ENCODE assay signal across 15 cellular contexts in the genomic region with DNA sequence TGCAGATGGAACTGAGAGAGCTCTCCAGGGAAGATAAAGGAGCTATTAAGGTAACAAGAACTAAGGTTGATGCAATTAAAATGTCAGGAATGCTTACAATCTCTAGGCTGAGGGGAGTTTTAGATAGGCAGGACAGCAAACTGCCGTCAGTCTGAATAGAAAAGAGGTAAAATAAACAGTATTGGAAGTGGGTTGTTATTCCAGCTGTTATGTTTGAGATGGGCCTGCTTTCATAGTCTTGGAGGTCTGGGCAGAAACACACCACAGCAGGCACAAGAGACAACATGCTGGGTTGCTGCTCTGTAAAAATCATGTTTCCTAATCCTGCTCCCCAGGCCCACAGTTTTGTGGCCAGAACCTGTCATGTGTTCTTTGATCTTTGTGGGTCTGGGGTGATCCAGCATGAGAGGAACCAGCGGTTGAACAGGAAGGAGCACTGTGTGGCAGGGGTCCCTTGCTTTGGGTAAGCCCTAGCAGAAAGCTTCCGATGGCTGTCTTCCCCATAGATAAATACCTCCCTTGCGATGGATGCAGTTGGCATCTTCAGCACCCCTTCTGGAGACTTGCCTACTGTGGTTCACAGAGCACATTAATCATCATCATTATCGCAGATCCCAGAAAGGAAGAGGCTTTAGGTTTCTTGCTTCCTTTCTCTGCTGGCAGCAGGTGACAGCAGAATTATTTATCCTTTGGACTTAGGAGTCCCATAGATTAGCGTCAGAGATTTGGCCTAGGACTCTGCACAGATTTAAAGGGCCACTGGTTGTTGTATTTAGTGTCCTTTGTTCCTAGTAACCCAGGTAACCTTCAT.
DNase-seq lines count a peak whose midpoint lies in the region; FAIRE-seq and TF ChIP-seq lines count a peak whose summit lies in the region.
"Had no signal": no experiment of that assay in that cellular context is flagged by ENCODE, and none has a peak within 500 bp of the region (broad histone marks: within the 10 kb centered on the region; RNA-seq: fewer than 3 reads in every experiment).

No MANE protein-coding gene starts in this region.

- CTCF ChIA-PET in endothelial cell of umbilical vein (lab: Charles Lee), result interaction anchor here (0.7 to 1.4 kb wide), 4 partner anchors 10 to 155 kb away, joined by 3 to 5 read pairs (median 4); no protein-coding TSS in a partner anchor

- FAIRE-seq in RCC 7860 (lab: Jason Lieb, UNC), result peak; percentile 34
- no peak for FAIRE-seq in endothelial cell of umbilical vein (lab: Jason Lieb, UNC)
- FAIRE-seq: colon had no signal

- no peak overlapping the region for H3K4me2 ChIP-seq in endothelial cell of umbilical vein (ENCODE audit: insufficient read depth, low read length)
- H3K4me2 ChIP-seq: smooth muscle cell had no signal

- no peaks in the 10 kb centered on the region for H3K9me3 Mint-ChIP-seq in activated naive CD8-positive, alpha-beta T cell (ENCODE audit: low read depth)
- no peaks in the 10 kb centered on the region for H3K9me3 Mint-ChIP-seq in activated naive CD8-positive, alpha-beta T cell treated with anti-CD3 and anti-CD28 coated beads for 36 hours
- H3K9me3 Mint-ChIP-seq: activated T-helper 1 cell treated with anti-CD3 and anti-CD28 coated beads, Interleukin-12 subunit alpha, Interleukin-12 subunit beta, Interleukin-2, Interleukin-4 antibody, amounts not matched to agents 30 ng/mL and 10 ng/mL and 1 ng/mL, durations not matched to agents 14 hours and 24 hours and 36 hours; nephron had no signal

- H3K9me1 ChIP-seq in endothelial cell of umbilical vein (replicated peaks; ENCODE audit: control insufficient read depth, extremely low read depth, insufficient read depth, low read length), result no peaks in the 10 kb centered on the region

- H3K27me3 ChIP-seq in endothelial cell of umbilical vein (ENCODE audit: control insufficient read depth in 2 of 2, insufficient read depth in 2 of 2, low read length in 2 of 2) (no peaks in the 10 kb centered on the region), esophagus squamous epithelium (no peaks in the 10 kb centered on the region), adrenal gland (no peaks in the 10 kb centered on the region)
- H3K27me3 ChIP-seq: SJSA1 had no signal

- peak overlapping the region; percentile 33 for H3K4me3 Mint-ChIP-seq in activated naive CD8-positive, alpha-beta T cell
- H3K4me3 Mint-ChIP-seq in activated naive CD8-positive, alpha-beta T cell treated with anti-CD3 and anti-CD28 coated beads for 36 hours, result no peak overlapping the region
- H3K4me3 Mint-ChIP-seq: activated T-helper 1 cell treated with anti-CD3 and anti-CD28 coated beads, Interleukin-12 subunit alpha, Interleukin-12 subunit beta, Interleukin-2, Interleukin-4 antibody, amounts not matched to agents 30 ng/mL and 10 ng/mL and 1 ng/mL, durations not matched to agents 14 hours and 24 hours and 36 hours; nephron had no signal

- no peaks in the 10 kb centered on the region for H3K9me3 ChIP-seq in endothelial cell of umbilical vein (replicated peaks; ENCODE audit: control insufficient read depth, insufficient read depth, low read length)
- H3K9me3 ChIP-seq in esophagus squamous epithelium, result no peaks in the 10 kb centered on the region
- no peaks in the 10 kb centered on the region for H3K9me3 ChIP-seq in adrenal gland (replicated peaks in 1 of 3)
- H3K9me3 ChIP-seq: SJSA1 had no signal

- H3K4me1 Mint-ChIP-seq in activated naive CD8-positive, alpha-beta T cell (ENCODE audit: low read depth), result peaks cover 15% of the 10 kb centered on the region
- peaks cover 14% of the 10 kb centered on the region for H3K4me1 Mint-ChIP-seq in activated naive CD8-positive, alpha-beta T cell treated with anti-CD3 and anti-CD28 coated beads for 36 hours

- no peaks in the 10 kb centered on the region for H4K20me1 ChIP-seq in endothelial cell of umbilical vein (replicated peaks; ENCODE audit: control insufficient read depth, extremely low read depth, insufficient read depth, low read length)

- intact Hi-C loops in endothelial cell of umbilical vein (cut with micrococcal nuclease) (no loop called here), esophagus squamous epithelium (cut with DNase I) (no loop called here), adrenal gland (cut with DNase I) (no loop called here)

- H3K79me2 ChIP-seq in endothelial cell of umbilical vein (ENCODE audit: control insufficient read depth, insufficient read depth, low read length), result no peaks in the 10 kb centered on the region

- no peaks in the 10 kb centered on the region for H3K27me3 Mint-ChIP-seq in activated naive CD8-positive, alpha-beta T cell
- H3K27me3 Mint-ChIP-seq in activated naive CD8-positive, alpha-beta T cell treated with anti-CD3 and anti-CD28 coated beads for 36 hours, result no peaks in the 10 kb centered on the region

- POLR2A ChIA-PET in endothelial cell of umbilical vein (lab: Charles Lee), result no interaction called here

- H3K27ac ChIP-seq in endothelial cell of umbilical vein (ENCODE audit: insufficient read depth, low read depth, low read length), result no peak overlapping the region
- peak overlapping the region; percentile 30 for H3K27ac ChIP-seq in substantia nigra (ENCODE audit: low read depth, low read length, poor library complexity, severe bottlenecking)
- H3K27ac ChIP-seq in esophagus squamous epithelium, result no peak overlapping the region
- H3K27ac ChIP-seq in adrenal gland, result no peak overlapping the region
- H3K27ac ChIP-seq: SJSA1 had no signal

- dilution Hi-C loops in endothelial cell of umbilical vein (cut with MboI; ENCODE audit: extremely low pct_ligation_motif_present, low sequenced_read_pairs), result no loop called here

- no peak overlapping the region for H3K27ac Mint-ChIP-seq in activated naive CD8-positive, alpha-beta T cell
- H3K27ac Mint-ChIP-seq in activated naive CD8-positive, alpha-beta T cell treated with anti-CD3 and anti-CD28 coated beads for 36 hours, result no peak overlapping the region
- H3K27ac Mint-ChIP-seq: activated T-helper 1 cell treated with anti-CD3 and anti-CD28 coated beads, Interleukin-12 subunit alpha, Interleukin-12 subunit beta, Interleukin-2, Interleukin-4 antibody, amounts not matched to agents 30 ng/mL and 10 ng/mL and 1 ng/mL, durations not matched to agents 14 hours and 24 hours and 36 hours had no signal

- H3K36me3 Mint-ChIP-seq in activated naive CD8-positive, alpha-beta T cell, result no peaks in the 10 kb centered on the region
- no peaks in the 10 kb centered on the region for H3K36me3 Mint-ChIP-seq in activated naive CD8-positive, alpha-beta T cell treated with anti-CD3 and anti-CD28 coated beads for 36 hours

- DNase-seq in activated naive CD8-positive, alpha-beta T cell treated with anti-CD3 and anti-CD28 coated beads for 36 hours, result no peak
- DNase-seq in RCC 7860 (ENCODE audit: low spot score) (peak; percentile 46), endothelial cell of umbilical vein (ENCODE audit: low read depth, low spot score) (peak; percentile 75), substantia nigra (lab: John Stamatoyannopoulos, UW) (no peak), esophagus squamous epithelium (lab: John Stamatoyannopoulos, UW) (no peak), DMS53 (lab: John Stamatoyannopoulos, UW) (no peak), adrenal gland (no peak)
- DNase-seq: activated CD4-positive, alpha-beta T cell treated with anti-CD3 and anti-CD28 coated beads for 4 hours; NCI-H524 had no signal

- peaks cover 4% of the 10 kb centered on the region for H3K4me1 ChIP-seq in endothelial cell of umbilical vein (ENCODE audit: control insufficient read depth, extremely low read depth, insufficient read depth, low read length)
- H3K4me1 ChIP-seq in esophagus squamous epithelium, result no peaks in the 10 kb centered on the region
- H3K4me1 ChIP-seq in adrenal gland (replicated peaks in 1 of 2), result no peaks in the 10 kb centered on the region
- H3K4me1 ChIP-seq: SJSA1 had no signal

- 19 to 23% methylated on average over 5 to 6 of the region's 6 CpGs for WGBS in esophagus squamous epithelium, 2 donors
- WGBS in adrenal gland, 4 donors, result 35 to 44% (median 38%) methylated on average over 5 to 6 of the region's 6 CpGs

- TF ChIP-seq CTCF in endothelial cell of umbilical vein (IDR thresholded peaks at IDR 0.05; ENCODE audit: extremely low read depth in 1 of 2, insufficient read depth in 1 of 2, low read depth in 1 of 2, low read length in 2 of 2) (no peak), esophagus squamous epithelium (IDR thresholded peaks at IDR 0.05) (no peak), adrenal gland (IDR thresholded peaks at IDR 0.05) (no peak)

- no peak for TF ChIP-seq POLR2A in endothelial cell of umbilical vein (IDR thresholded peaks at IDR 0.05; ENCODE audit: low read depth, low read length)
- TF ChIP-seq POLR2A in esophagus squamous epithelium (IDR thresholded peaks at IDR 0.05), result no peak
- no peak for TF ChIP-seq POLR2A in adrenal gland (IDR thresholded peaks at IDR 0.05)

- BruUV-seq in endothelial cell of umbilical vein (replicated peaks; lab: Mats Ljungman, UMichigan), result no TSS peak

- H3K36me3 ChIP-seq in endothelial cell of umbilical vein (ENCODE audit: control insufficient read depth in 2 of 2, extremely low read depth in 1 of 2, insufficient read depth in 2 of 2, low read length in 2 of 2), result no peaks in the 10 kb centered on the region
- no peaks in the 10 kb centered on the region for H3K36me3 ChIP-seq in esophagus squamous epithelium
- H3K36me3 ChIP-seq in adrenal gland (replicated peaks in 1 of 2), result no peaks in the 10 kb centered on the region
- H3K36me3 ChIP-seq: SJSA1 had no signal

- no peak overlapping the region for H2AFZ ChIP-seq in endothelial cell of umbilical vein (ENCODE audit: low read depth, low read length)

- H3K4me3 ChIP-seq in endothelial cell of umbilical vein (replicated peaks in 1 of 3; ENCODE audit: insufficient read depth in 1 of 3, low read depth in 1 of 3, low read length in 3 of 3) (no peak overlapping the region), esophagus squamous epithelium (no peak overlapping the region), adrenal gland (no peak overlapping the region)
- H3K4me3 ChIP-seq: SJSA1, smooth muscle cell had no signal

- H3K9ac ChIP-seq in endothelial cell of umbilical vein (replicated peaks; ENCODE audit: extremely low read depth, insufficient read depth, low read length), result no peak overlapping the region

TF ChIP-seq in endothelial cell of umbilical vein, 7 proteins besides CTCF, POLR2A, EP300 and RAD21:
- TF ChIP-seq FOS (IDR thresholded peaks at IDR 0.05; ENCODE audit: borderline replicate concordance, insufficient read depth, low read length) (no peak), GATA2 (IDR thresholded peaks at IDR 0.05; ENCODE audit: insufficient read depth, insufficient read length, low read depth, low read length) (peak; percentile 75), EZH2 (IDR thresholded peaks at IDR 0.05; ENCODE audit: borderline replicate concordance, low read depth, low read length, severe bottlenecking) (no peak), MYC (IDR thresholded peaks at IDR 0.05; ENCODE audit: low read depth, low read length) (no peak), MAX (IDR thresholded peaks at IDR 0.05; ENCODE audit: insufficient read depth, insufficient read length) (no peak), POLR2AphosphoS5 (IDR thresholded peaks at IDR 0.05; ENCODE audit: insufficient read depth, low read depth, low read length) (no peak)

Comparison
In these comparisons a context has a peak if more than half of its experiments do, and no peak if none do; other contexts are left out.
1. DNase-seq: peak in RCC 7860 (single experiment) and endothelial cell of umbilical vein (single experiment); none in activated naive CD8-positive, alpha-beta T cell treated with anti-CD3 and anti-CD28 coated beads for 36 hours (single experiment), substantia nigra (0 of 49), esophagus squamous epithelium (single experiment), DMS53 (single experiment) and adrenal gland (0 of 7).